ENCODE assay signal across 1 cellular context in genomic region chr16:61836804-61837398, GRCh38.
TF ChIP-seq lines count a peak whose summit lies in the region.

No MANE protein-coding gene starts in this region.

TF ChIP-seq in WTC11, 78 proteins besides CTCF, POLR2A, EP300 and RAD21 (continued from another document):
- TF ChIP-seq ZNF425 (CRISPR knock-in tag; conservative IDR thresholded peaks at IDR 0.05) (no peak), ZNF512 (CRISPR knock-in tag; IDR thresholded peaks at IDR 0.05; ENCODE audit: borderline replicate concordance) (no peak), ARID4B (CRISPR knock-in tag; IDR thresholded peaks at IDR 0.05; ENCODE audit: borderline replicate concordance) (no peak), ELF4 (CRISPR knock-in tag; IDR thresholded peaks at IDR 0.05; ENCODE audit: low read depth) (no peak), NFE2L1 (CRISPR knock-in tag; IDR thresholded peaks at IDR 0.05) (no peak), GTF2I (CRISPR knock-in tag; conservative IDR thresholded peaks at IDR 0.05) (no peak), E2F1 (CRISPR knock-in tag; IDR thresholded peaks at IDR 0.05) (no peak), ATF6 (CRISPR knock-in tag; IDR thresholded peaks at IDR 0.05) (no peak), EMX1 (CRISPR knock-in tag; IDR thresholded peaks at IDR 0.05) (no peak)
